ENCODE assay signal across 17 cellular contexts in the genomic region with DNA sequence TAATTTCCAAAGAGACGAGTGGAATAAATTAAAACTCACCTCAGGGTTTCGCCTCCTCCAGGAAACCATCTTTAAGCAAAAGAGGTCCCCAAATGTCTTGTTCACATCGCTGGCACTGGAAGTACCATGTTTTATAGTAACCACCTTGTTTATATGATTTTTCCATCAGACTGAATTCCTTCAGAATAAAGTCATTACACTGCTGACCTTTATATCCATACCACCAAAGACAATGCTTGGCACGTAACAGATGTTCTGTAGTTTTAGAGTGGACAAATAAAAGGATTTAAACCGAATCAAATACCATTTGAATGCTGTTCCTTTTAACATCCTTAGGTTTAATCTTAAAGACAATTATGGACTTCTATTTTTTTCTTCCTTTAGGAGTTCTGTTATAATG. TPM values are rescaled to one million over a fixed set of nuclear protein-coding genes. Genes with fewer than 3 reads are reported as not detected.
A peak's percentile ranks its signal among the peaks of the same experiment; 100 is the strongest.
DNase-seq lines count a peak whose midpoint lies in the region; ATAC-seq, FAIRE-seq and TF ChIP-seq lines count a peak whose summit lies in the region.
"Had no signal": no experiment of that assay in that cellular context is flagged by ENCODE, and none has a peak within 500 bp of the region (broad histone marks: within the 10 kb centered on the region; RNA-seq: fewer than 3 reads in every experiment).

No MANE protein-coding gene starts in this region.

- ATAC-seq in Panc1: no peak
- ATAC-seq in HG03442 (IDR thresholded peaks at IDR 0.05; ENCODE audit: unreplicated experiment): no peak
- no peak for ATAC-seq in HG03565 (IDR thresholded peaks at IDR 0.05; ENCODE audit: unreplicated experiment)
- ATAC-seq: K562 had no signal

- FAIRE-seq in G401.6 (lab: Jason Lieb, UNC) (peak; percentile 63), endothelial cell of umbilical vein (lab: Jason Lieb, UNC) (no peak), GM19239 (lab: Jason Lieb, UNC) (no peak)
- FAIRE-seq: K562 had no signal

- H3K9me3 ChIP-seq in Panc1 (ENCODE audit: control insufficient read depth, insufficient read depth, low read depth, low read length): no peaks in the 10 kb centered on the region
- H3K9me3 ChIP-seq in endothelial cell of umbilical vein (replicated peaks; ENCODE audit: control insufficient read depth, insufficient read depth, low read length): no peaks in the 10 kb centered on the region

- H3K9me1 ChIP-seq in endothelial cell of umbilical vein (replicated peaks; ENCODE audit: control insufficient read depth, extremely low read depth, insufficient read depth, low read length): no peaks in the 10 kb centered on the region

- no peak for TF ChIP-seq POLR2A in endothelial cell of umbilical vein (IDR thresholded peaks at IDR 0.05; ENCODE audit: low read depth, low read length)

- CTCF ChIA-PET in Panc1 (lab: Charles Lee) (no interaction called here), endothelial cell of umbilical vein (lab: Charles Lee) (interaction anchor here (0.7 to 1.9 kb wide), 2 partner anchors 153 to 160 kb away, joined by 3 to 5 read pairs; no protein-coding TSS in a partner anchor)

- H3K79me2 ChIP-seq in endothelial cell of umbilical vein (ENCODE audit: control insufficient read depth, insufficient read depth, low read length): no peaks in the 10 kb centered on the region

- no peaks in the 10 kb centered on the region for H4K20me1 ChIP-seq in endothelial cell of umbilical vein (replicated peaks; ENCODE audit: control insufficient read depth, extremely low read depth, insufficient read depth, low read length)

- DNase-seq in Panc1 (ENCODE audit: low read depth, low spot score) (no peak), endothelial cell of umbilical vein (ENCODE audit: low read depth, low spot score) (peak; percentile 85), pulmonary artery endothelial cell (ENCODE audit: low read depth, low spot score) (peak; percentile 51), GM19239 (ENCODE audit: insufficient read length, low spot score) (no peak)
- DNase-seq: ACHN, AML-193, COR-L47, H9, NCI-H1436, NCI-H2029, NCI-H2171, NCI-H446, PC-9 had no signal

- TF ChIP-seq CTCF in Panc1 (IDR thresholded peaks at IDR 0.05) (no peak), endothelial cell of umbilical vein (IDR thresholded peaks at IDR 0.05; ENCODE audit: extremely low read depth in 1 of 2, insufficient read depth in 1 of 2, low read depth in 1 of 2, low read length in 2 of 2) (no peak)

- H3K36me3 ChIP-seq in Panc1 (ENCODE audit: control insufficient read depth, insufficient read depth, low read length): peaks cover 8% of the 10 kb centered on the region
- H3K36me3 ChIP-seq in endothelial cell of umbilical vein (ENCODE audit: control insufficient read depth in 2 of 2, extremely low read depth in 1 of 2, insufficient read depth in 2 of 2, low read length in 2 of 2): no peaks in the 10 kb centered on the region

- BruUV-seq in Panc1 (replicated peaks; lab: Mats Ljungman, UMichigan) (no TSS peak), endothelial cell of umbilical vein (replicated peaks; lab: Mats Ljungman, UMichigan) (no TSS peak)

- intact Hi-C loops in Panc1 (cut with micrococcal nuclease; ENCODE audit: unreplicated experiment): no loop called here
- intact Hi-C loops in endothelial cell of umbilical vein (cut with micrococcal nuclease): no loop called here

- H3K27me3 ChIP-seq in Panc1 (ENCODE audit: control insufficient read depth, insufficient read depth, low read length) (no peaks in the 10 kb centered on the region), endothelial cell of umbilical vein (ENCODE audit: control insufficient read depth in 2 of 2, insufficient read depth in 2 of 2, low read length in 2 of 2) (no peaks in the 10 kb centered on the region)

- no peak overlapping the region for H3K4me3 ChIP-seq in Panc1 (ENCODE audit: low read depth in 2 of 2, low read length in 2 of 2)
- H3K4me3 ChIP-seq in endothelial cell of umbilical vein (replicated peaks in 1 of 3; ENCODE audit: insufficient read depth in 1 of 3, low read depth in 1 of 3, low read length in 3 of 3): no peak overlapping the region
- H3K4me3 ChIP-seq: K562, PC-9 had no signal

- no peak overlapping the region for H3K9ac ChIP-seq in endothelial cell of umbilical vein (replicated peaks; ENCODE audit: extremely low read depth, insufficient read depth, low read length)

- H3K4me1 ChIP-seq in Panc1 (ENCODE audit: control insufficient read depth, insufficient read depth, low read length): peaks cover 20% of the 10 kb centered on the region
- H3K4me1 ChIP-seq in endothelial cell of umbilical vein (ENCODE audit: control insufficient read depth, extremely low read depth, insufficient read depth, low read length): peaks cover 10% of the 10 kb centered on the region

- peak overlapping the region; percentile 50 for H2AFZ ChIP-seq in endothelial cell of umbilical vein (ENCODE audit: low read depth, low read length)
- H2AFZ ChIP-seq: PC-9 had no signal

- dilution Hi-C loops in endothelial cell of umbilical vein (cut with MboI; ENCODE audit: extremely low pct_ligation_motif_present, low sequenced_read_pairs): loop anchor here (25.0 kb wide), 1 partner anchor 155 kb away; no protein-coding TSS in a partner anchor

- peak overlapping the region; percentile 31; the same call in 1 of the 2 replicates for H3K27ac ChIP-seq in Panc1 (ENCODE audit: low read length)
- peak overlapping the region; percentile 40 for H3K27ac ChIP-seq in endothelial cell of umbilical vein (ENCODE audit: insufficient read depth, low read depth, low read length)
- H3K27ac ChIP-seq: PC-9 had no signal

- POLR2A ChIA-PET in Panc1 (lab: Charles Lee) (no interaction called here), endothelial cell of umbilical vein (lab: Charles Lee) (no interaction called here)

- no peak overlapping the region for H3K4me2 ChIP-seq in endothelial cell of umbilical vein (ENCODE audit: insufficient read depth, low read length)
- H3K4me2 ChIP-seq: PC-9 had no signal

- in situ Hi-C loops in Panc1 (cut with HindIII; ENCODE audit: low pct_unique_long_range_greater_than_20kb, low sequenced_read_pairs): no loop called here

TF ChIP-seq in endothelial cell of umbilical vein, 7 proteins besides CTCF, POLR2A, EP300 and RAD21:
- TF ChIP-seq, protein P1, sequence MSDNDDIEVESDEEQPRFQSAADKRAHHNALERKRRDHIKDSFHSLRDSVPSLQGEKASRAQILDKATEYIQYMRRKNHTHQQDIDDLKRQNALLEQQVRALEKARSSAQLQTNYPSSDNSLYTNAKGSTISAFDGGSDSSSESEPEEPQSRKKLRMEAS (IDR thresholded peaks at IDR 0.05; ENCODE audit: insufficient read depth, insufficient read length): no peak
- TF ChIP-seq MYC (IDR thresholded peaks at IDR 0.05; ENCODE audit: low read depth, low read length): no peak
- TF ChIP-seq POLR2AphosphoS5 (IDR thresholded peaks at IDR 0.05; ENCODE audit: insufficient read depth, low read depth, low read length): no peak
- no peak for TF ChIP-seq GATA2 (IDR thresholded peaks at IDR 0.05; ENCODE audit: insufficient read depth, insufficient read length, low read depth, low read length)
- TF ChIP-seq JUN (IDR thresholded peaks at IDR 0.05; ENCODE audit: borderline replicate concordance, insufficient read depth, insufficient read length, low read depth): peak; percentile 68
- TF ChIP-seq FOS (IDR thresholded peaks at IDR 0.05; ENCODE audit: borderline replicate concordance, insufficient read depth, low read length): no peak
- no peak for TF ChIP-seq EZH2 (IDR thresholded peaks at IDR 0.05; ENCODE audit: borderline replicate concordance, low read depth, low read length, severe bottlenecking)

RNA-seq across cellular contexts. Expression of a gene that starts 4.7 kb away (rescaled TPM):
- 7.5 TPM for total RNA-seq in Panc1 (2021; ENCODE audit: unreplicated experiment)
- 5.1 TPM for polyA plus RNA-seq in Panc1 (2012; ENCODE audit: insufficient read length)
- 5.4 TPM in 2 replicates for total RNA-seq in endothelial cell of umbilical vein
- polyA plus RNA-seq in endothelial cell of umbilical vein: 5.1 and 5.7 TPM in 2 replicates
- 5.0 and 6.0 TPM in 2 replicates for polyA plus RNA-seq in endothelial cell of umbilical vein (2011; cell fraction: cytosol; rRNA removed)
- polyA plus RNA-seq in endothelial cell of umbilical vein (2011; cell fraction: nucleus; rRNA removed): 9.8 and 11.6 TPM in 2 replicates
- 4.0 and 5.0 TPM in 2 replicates for polyA plus RNA-seq in endothelial cell of umbilical vein (2012)
- 1.7 and 3.4 TPM in 2 replicates for polyA minus RNA-seq in endothelial cell of umbilical vein
- 3.9 TPM for polyA minus RNA-seq in endothelial cell of umbilical vein (2011; cell fraction: cytosol; rRNA and poly(A)+ RNA removed)
- polyA minus RNA-seq in endothelial cell of umbilical vein (2011; cell fraction: nucleus; rRNA and poly(A)+ RNA removed): 3.7 and 4.8 TPM in 2 replicates
- total RNA-seq in pulmonary artery endothelial cell: 3.6 and 5.1 TPM in 2 replicates

Comparison
In these comparisons a context has a peak if more than half of its experiments do, and no peak if none do; other contexts are left out.
1. DNase-seq: peak in endothelial cell of umbilical vein (single experiment) and pulmonary artery endothelial cell (single experiment); none in Panc1 (single experiment) and GM19239 (single experiment).